Comparison of ENCODE assay signal across 21 cellular contexts in the genomic region with DNA sequence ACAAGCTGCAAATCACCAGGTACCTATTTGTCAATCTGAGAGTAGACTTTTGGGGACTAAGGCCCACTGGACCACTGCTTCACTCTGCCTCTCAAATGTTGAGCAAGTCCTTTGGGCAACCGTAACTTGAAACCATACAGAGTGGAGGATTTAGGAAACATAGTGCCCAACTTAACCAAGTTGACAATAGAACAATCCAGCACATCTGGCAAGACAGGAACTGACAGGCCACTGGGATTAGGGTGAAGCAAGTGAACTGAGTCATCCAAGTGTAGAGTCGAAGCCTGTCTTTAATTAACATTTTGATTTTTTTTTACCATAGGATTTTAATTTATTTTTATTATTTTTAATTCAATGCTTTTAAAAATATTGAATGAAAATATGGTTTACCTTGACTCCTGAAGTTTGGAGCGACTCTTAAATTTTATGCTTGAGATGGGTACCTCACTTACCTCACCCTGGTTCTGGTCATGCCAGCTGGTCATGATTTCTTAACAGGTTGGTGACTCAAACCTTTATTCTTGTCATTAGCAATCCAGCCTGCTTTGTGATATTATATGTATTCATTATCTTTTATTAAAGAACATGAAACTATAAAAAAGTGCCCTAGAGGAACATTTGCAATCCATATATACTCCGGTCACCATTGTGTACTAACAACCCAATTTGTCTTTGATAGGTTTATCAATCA.
"Had no signal": no experiment of that assay in that cellular context is flagged by ENCODE, and none has a peak within 500 bp of the region (broad histone marks: within the 10 kb centered on the region; RNA-seq: fewer than 3 reads in every experiment).

No MANE protein-coding gene starts in this region.

- H3K4me1 ChIP-seq: gastroesophageal sphincter, heart left ventricle, psoas muscle, tibial nerve, uterus had no signal

- H3K27me3 ChIP-seq: gastroesophageal sphincter, heart left ventricle, tibial nerve, uterus had no signal

- DNase-seq: activated CD4-positive, alpha-beta T cell treated with anti-CD3 and anti-CD28 coated beads for 1 hour; activated CD8-positive, alpha-beta memory T cell treated with anti-CD3 and anti-CD28 coated beads for 24 hours; activated CD8-positive, alpha-beta memory T cell treated with anti-CD3 and anti-CD28 coated beads, Interleukin-2, amount 50 U/mL, for 48 hours; activated gamma-delta T cell; activated T-cell treated with anti-CD3 and anti-CD28 coated beads, Interleukin-2, amount 50 U/mL, for 48 hours; effector CD4-positive, alpha-beta T cell; esophagus squamous epithelium; heart left ventricle; immature natural killer cell; kidney glomerular epithelial cell; left ventricle myocardium superior; mucosa of descending colon; naive B cell; psoas muscle; right cardiac atrium; stimulated activated CD4-positive, alpha-beta T cell treated with anti-CD3 and anti-CD28 coated beads, Interleukin-2, amount 100 ng/mL, for 24 hours; stimulated activated naive CD4-positive, alpha-beta T cell treated with Interleukin-2 at 50 U/mL for 16 hours; uterus had no signal

- H3K4me3 ChIP-seq: esophagus squamous epithelium, gastroesophageal sphincter, heart left ventricle, mucosa of descending colon, psoas muscle, tibial nerve, uterus had no signal

- H3K27ac ChIP-seq: esophagus squamous epithelium, gastroesophageal sphincter, heart left ventricle, psoas muscle, tibial nerve, uterus, VCaP had no signal

- H3K9me3 ChIP-seq: esophagus squamous epithelium, gastroesophageal sphincter, mucosa of descending colon, psoas muscle, uterus had no signal

- H3K36me3 ChIP-seq: esophagus squamous epithelium, gastroesophageal sphincter, heart left ventricle, tibial nerve, uterus had no signal
